ENCODE assay signal across 1 cellular context in the genomic region with DNA sequence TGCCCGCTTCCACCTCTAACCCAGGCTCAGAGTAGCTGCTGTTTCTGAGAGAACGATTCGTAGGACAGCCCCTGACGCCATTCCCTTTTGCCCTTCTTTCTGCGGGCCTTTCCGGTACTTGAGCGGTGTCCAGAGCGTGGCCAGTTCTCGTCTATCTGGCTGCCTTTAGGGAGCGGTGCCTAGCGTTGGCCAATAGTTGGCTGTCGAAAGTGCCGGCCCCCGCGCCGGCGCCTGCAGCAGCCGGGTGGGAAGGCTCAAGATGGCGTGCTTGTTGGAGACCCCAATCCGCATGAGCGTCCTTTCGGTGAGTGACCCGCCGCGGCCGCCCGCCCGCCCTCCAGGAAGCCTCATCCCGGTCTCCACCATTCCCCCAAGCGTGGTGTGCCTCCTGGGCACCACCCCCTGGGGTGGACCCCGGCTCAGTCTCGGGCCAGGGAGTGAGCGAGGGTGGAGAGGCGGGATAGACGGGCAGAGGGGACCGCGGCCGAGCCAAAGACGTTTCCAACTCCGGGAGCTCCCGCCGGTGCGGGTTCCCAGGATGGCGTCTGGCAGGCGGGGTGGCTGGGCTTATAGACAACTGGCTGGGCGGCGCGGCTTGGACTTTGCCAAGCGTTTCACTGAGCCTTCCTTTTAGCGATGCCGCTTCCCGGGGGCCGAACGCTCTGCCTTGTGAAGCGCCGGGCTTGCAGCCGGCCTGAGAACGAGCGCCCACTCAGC.
TF ChIP-seq lines count a peak whose summit lies in the region.

A gene with protein sequence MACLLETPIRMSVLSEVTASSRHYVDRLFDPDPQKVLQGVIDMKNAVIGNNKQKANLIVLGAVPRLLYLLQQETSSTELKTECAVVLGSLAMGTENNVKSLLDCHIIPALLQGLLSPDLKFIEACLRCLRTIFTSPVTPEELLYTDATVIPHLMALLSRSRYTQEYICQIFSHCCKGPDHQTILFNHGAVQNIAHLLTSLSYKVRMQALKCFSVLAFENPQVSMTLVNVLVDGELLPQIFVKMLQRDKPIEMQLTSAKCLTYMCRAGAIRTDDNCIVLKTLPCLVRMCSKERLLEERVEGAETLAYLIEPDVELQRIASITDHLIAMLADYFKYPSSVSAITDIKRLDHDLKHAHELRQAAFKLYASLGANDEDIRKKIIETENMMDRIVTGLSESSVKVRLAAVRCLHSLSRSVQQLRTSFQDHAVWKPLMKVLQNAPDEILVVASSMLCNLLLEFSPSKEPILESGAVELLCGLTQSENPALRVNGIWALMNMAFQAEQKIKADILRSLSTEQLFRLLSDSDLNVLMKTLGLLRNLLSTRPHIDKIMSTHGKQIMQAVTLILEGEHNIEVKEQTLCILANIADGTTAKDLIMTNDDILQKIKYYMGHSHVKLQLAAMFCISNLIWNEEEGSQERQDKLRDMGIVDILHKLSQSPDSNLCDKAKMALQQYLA (plus strand): TSS at position 6 of the 717 bp plus-strand sequence. CDS start 254 bp downstream, at position 260.

TF ChIP-seq in HepG2, 621 proteins besides CTCF, POLR2A, EP300 and RAD21 (continued from another document and continues in another):
- TF ChIP-seq, protein P1, sequence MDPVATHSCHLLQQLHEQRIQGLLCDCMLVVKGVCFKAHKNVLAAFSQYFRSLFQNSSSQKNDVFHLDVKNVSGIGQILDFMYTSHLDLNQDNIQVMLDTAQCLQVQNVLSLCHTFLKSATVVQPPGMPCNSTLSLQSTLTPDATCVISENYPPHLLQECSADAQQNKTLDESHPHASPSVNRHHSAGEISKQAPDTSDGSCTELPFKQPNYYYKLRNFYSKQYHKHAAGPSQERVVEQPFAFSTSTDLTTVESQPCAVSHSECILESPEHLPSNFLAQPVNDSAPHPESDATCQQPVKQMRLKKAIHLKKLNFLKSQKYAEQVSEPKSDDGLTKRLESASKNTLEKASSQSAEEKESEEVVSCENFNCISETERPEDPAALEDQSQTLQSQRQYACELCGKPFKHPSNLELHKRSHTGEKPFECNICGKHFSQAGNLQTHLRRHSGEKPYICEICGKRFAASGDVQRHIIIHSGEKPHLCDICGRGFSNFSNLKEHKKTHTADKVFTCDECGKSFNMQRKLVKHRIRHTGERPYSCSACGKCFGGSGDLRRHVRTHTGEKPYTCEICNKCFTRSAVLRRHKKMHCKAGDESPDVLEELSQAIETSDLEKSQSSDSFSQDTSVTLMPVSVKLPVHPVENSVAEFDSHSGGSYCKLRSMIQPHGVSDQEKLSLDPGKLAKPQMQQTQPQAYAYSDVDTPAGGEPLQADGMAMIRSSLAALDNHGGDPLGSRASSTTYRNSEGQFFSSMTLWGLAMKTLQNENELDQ (CRISPR knock-in tag; IDR thresholded peaks at IDR 0.05; ENCODE audit: borderline replicate concordance): no peak
- TF ChIP-seq MXD4 (CRISPR knock-in tag; IDR thresholded peaks at IDR 0.05) (no peak), RELA (CRISPR knock-in tag; IDR thresholded peaks at IDR 0.05) (no peak), ZBTB42 (CRISPR knock-in tag; IDR thresholded peaks at IDR 0.05) (no peak), NR1H2 (CRISPR knock-in tag; IDR thresholded peaks at IDR 0.05; ENCODE audit: borderline replicate concordance, low read depth) (no peak), JUND (CRISPR knock-in tag; IDR thresholded peaks at IDR 0.05) (no peak), ZMYM3 (CRISPR knock-in tag; IDR thresholded peaks at IDR 0.05) (no peak; the same call in 1 of the 2 replicates), ZFP37 (CRISPR knock-in tag; IDR thresholded peaks at IDR 0.05; ENCODE audit: borderline replicate concordance) (no peak), ZNF12 (CRISPR knock-in tag; IDR thresholded peaks at IDR 0.05) (no peak), ZNF7 (CRISPR knock-in tag; IDR thresholded peaks at IDR 0.05) (no peak), TMF1 (CRISPR knock-in tag; IDR thresholded peaks at IDR 0.05; ENCODE audit: low read depth) (peak; percentile 91), IRF2 (CRISPR knock-in tag; IDR thresholded peaks at IDR 0.05) (peak; percentile 75), ZBTB1 (CRISPR knock-in tag; IDR thresholded peaks at IDR 0.05; ENCODE audit: borderline replicate concordance) (no peak), MIXL1 (CRISPR knock-in tag; IDR thresholded peaks at IDR 0.05) (0 out of 2 replicates have a peak, but pooled peaks have one; percentile 21), JUNB (CRISPR knock-in tag; IDR thresholded peaks at IDR 0.05; ENCODE audit: borderline replicate concordance) (no peak), TOE1 (CRISPR knock-in tag; IDR thresholded peaks at IDR 0.05) (no peak), PAWR (CRISPR knock-in tag; IDR thresholded peaks at IDR 0.05; ENCODE audit: borderline replicate concordance) (no peak), U2AF1 (optimal IDR thresholded peaks at IDR 0.05; ENCODE audit: low read depth, low read length) (no peak), CC2D1A (CRISPR knock-in tag; IDR thresholded peaks at IDR 0.05) (no peak), CBX1 (IDR thresholded peaks at IDR 0.05; ENCODE audit: low read depth) (no peak), ZNF263 (CRISPR knock-in tag; IDR thresholded peaks at IDR 0.05) (0 out of 2 replicates have a peak, but pooled peaks have one; percentile 11), THAP11 (CRISPR knock-in tag; IDR thresholded peaks at IDR 0.05) (peak; percentile 87), MTA3 (CRISPR knock-in tag; IDR thresholded peaks at IDR 0.05) (no peak), ZNF460 (CRISPR knock-in tag; IDR thresholded peaks at IDR 0.05; ENCODE audit: borderline replicate concordance) (no peak), ZNF629 (CRISPR knock-in tag; conservative IDR thresholded peaks at IDR 0.05) (peak; percentile 33; the same call in 1 of the 2 replicates), ZNF562 (CRISPR knock-in tag; IDR thresholded peaks at IDR 0.05; ENCODE audit: borderline replicate concordance) (no peak)
- TF ChIP-seq, protein P2, sequence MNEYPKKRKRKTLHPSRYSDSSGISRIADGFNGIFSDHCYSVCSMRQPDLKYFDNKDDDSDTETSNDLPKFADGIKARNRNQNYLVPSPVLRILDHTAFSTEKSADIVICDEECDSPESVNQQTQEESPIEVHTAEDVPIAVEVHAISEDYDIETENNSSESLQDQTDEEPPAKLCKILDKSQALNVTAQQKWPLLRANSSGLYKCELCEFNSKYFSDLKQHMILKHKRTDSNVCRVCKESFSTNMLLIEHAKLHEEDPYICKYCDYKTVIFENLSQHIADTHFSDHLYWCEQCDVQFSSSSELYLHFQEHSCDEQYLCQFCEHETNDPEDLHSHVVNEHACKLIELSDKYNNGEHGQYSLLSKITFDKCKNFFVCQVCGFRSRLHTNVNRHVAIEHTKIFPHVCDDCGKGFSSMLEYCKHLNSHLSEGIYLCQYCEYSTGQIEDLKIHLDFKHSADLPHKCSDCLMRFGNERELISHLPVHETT (CRISPR knock-in tag; conservative IDR thresholded peaks at IDR 0.05): 0 out of 2 replicates have a peak, but pooled peaks have one; percentile 43
- TF ChIP-seq, protein P3, sequence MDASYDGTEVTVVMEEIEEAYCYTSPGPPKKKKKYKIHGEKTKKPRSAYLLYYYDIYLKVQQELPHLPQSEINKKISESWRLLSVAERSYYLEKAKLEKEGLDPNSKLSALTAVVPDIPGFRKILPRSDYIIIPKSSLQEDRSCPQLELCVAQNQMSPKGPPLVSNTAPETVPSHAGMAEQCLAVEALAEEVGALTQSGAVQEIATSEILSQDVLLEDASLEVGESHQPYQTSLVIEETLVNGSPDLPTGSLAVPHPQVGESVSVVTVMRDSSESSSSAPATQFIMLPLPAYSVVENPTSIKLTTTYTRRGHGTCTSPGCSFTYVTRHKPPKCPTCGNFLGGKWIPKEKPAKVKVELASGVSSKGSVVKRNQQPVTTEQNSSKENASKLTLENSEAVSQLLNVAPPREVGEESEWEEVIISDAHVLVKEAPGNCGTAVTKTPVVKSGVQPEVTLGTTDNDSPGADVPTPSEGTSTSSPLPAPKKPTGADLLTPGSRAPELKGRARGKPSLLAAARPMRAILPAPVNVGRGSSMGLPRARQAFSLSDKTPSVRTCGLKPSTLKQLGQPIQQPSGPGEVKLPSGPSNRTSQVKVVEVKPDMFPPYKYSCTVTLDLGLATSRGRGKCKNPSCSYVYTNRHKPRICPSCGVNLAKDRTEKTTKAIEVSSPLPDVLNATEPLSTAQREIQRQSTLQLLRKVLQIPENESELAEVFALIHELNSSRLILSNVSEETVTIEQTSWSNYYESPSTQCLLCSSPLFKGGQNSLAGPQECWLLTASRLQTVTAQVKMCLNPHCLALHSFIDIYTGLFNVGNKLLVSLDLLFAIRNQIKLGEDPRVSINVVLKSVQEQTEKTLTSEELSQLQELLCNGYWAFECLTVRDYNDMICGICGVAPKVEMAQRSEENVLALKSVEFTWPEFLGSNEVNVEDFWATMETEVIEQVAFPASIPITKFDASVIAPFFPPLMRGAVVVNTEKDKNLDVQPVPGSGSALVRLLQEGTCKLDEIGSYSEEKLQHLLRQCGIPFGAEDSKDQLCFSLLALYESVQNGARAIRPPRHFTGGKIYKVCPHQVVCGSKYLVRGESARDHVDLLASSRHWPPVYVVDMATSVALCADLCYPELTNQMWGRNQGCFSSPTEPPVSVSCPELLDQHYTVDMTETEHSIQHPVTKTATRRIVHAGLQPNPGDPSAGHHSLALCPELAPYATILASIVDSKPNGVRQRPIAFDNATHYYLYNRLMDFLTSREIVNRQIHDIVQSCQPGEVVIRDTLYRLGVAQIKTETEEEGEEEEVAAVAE (CRISPR knock-in tag; IDR thresholded peaks at IDR 0.05; ENCODE audit: borderline replicate concordance): no peak
- TF ChIP-seq, protein P4, sequence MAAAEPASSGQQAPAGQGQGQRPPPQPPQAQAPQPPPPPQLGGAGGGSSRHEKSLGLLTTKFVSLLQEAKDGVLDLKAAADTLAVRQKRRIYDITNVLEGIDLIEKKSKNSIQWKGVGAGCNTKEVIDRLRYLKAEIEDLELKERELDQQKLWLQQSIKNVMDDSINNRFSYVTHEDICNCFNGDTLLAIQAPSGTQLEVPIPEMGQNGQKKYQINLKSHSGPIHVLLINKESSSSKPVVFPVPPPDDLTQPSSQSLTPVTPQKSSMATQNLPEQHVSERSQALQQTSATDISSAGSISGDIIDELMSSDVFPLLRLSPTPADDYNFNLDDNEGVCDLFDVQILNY (CRISPR knock-in tag; conservative IDR thresholded peaks at IDR 0.05): no peak
- TF ChIP-seq, protein P5, sequence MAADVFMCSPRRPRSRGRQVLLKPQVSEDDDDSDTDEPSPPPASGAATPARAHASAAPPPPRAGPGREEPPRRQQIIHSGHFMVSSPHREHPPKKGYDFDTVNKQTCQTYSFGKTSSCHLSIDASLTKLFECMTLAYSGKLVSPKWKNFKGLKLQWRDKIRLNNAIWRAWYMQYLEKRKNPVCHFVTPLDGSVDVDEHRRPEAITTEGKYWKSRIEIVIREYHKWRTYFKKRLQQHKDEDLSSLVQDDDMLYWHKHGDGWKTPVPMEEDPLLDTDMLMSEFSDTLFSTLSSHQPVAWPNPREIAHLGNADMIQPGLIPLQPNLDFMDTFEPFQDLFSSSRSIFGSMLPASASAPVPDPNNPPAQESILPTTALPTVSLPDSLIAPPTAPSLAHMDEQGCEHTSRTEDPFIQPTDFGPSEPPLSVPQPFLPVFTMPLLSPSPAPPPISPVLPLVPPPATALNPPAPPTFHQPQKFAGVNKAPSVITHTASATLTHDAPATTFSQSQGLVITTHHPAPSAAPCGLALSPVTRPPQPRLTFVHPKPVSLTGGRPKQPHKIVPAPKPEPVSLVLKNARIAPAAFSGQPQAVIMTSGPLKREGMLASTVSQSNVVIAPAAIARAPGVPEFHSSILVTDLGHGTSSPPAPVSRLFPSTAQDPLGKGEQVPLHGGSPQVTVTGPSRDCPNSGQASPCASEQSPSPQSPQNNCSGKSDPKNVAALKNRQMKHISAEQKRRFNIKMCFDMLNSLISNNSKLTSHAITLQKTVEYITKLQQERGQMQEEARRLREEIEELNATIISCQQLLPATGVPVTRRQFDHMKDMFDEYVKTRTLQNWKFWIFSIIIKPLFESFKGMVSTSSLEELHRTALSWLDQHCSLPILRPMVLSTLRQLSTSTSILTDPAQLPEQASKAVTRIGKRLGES (CRISPR knock-in tag; IDR thresholded peaks at IDR 0.05; ENCODE audit: borderline replicate concordance): no peak
- TF ChIP-seq, protein P6, sequence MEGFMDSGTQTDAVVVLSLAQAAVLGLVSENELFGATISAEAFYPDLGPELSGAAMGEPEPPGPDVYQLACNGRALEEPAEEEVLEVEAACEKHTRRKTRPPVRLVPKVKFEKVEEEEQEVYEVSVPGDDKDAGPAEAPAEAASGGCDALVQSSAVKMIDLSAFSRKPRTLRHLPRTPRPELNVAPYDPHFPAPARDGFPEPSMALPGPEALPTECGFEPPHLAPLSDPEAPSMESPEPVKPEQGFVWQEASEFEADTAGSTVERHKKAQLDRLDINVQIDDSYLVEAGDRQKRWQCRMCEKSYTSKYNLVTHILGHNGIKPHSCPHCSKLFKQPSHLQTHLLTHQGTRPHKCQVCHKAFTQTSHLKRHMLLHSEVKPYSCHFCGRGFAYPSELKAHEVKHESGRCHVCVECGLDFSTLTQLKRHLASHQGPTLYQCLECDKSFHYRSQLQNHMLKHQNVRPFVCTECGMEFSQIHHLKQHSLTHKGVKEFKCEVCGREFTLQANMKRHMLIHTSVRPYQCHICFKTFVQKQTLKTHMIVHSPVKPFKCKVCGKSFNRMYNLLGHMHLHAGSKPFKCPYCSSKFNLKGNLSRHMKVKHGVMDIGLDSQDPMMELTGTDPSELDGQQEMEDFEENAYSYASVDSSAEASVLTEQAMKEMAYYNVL (CRISPR knock-in tag; IDR thresholded peaks at IDR 0.05; ENCODE audit: borderline replicate concordance): no peak
- TF ChIP-seq, protein P7, sequence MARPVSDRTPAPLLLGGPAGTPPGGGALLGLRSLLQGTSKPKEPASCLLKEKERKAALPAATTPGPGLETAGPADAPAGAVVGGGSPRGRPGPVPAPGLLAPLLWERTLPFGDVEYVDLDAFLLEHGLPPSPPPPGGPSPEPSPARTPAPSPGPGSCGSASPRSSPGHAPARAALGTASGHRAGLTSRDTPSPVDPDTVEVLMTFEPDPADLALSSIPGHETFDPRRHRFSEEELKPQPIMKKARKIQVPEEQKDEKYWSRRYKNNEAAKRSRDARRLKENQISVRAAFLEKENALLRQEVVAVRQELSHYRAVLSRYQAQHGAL (CRISPR knock-in tag; IDR thresholded peaks at IDR 0.05; ENCODE audit: not compliant biosample characterization): no peak
- TF ChIP-seq, protein P8, sequence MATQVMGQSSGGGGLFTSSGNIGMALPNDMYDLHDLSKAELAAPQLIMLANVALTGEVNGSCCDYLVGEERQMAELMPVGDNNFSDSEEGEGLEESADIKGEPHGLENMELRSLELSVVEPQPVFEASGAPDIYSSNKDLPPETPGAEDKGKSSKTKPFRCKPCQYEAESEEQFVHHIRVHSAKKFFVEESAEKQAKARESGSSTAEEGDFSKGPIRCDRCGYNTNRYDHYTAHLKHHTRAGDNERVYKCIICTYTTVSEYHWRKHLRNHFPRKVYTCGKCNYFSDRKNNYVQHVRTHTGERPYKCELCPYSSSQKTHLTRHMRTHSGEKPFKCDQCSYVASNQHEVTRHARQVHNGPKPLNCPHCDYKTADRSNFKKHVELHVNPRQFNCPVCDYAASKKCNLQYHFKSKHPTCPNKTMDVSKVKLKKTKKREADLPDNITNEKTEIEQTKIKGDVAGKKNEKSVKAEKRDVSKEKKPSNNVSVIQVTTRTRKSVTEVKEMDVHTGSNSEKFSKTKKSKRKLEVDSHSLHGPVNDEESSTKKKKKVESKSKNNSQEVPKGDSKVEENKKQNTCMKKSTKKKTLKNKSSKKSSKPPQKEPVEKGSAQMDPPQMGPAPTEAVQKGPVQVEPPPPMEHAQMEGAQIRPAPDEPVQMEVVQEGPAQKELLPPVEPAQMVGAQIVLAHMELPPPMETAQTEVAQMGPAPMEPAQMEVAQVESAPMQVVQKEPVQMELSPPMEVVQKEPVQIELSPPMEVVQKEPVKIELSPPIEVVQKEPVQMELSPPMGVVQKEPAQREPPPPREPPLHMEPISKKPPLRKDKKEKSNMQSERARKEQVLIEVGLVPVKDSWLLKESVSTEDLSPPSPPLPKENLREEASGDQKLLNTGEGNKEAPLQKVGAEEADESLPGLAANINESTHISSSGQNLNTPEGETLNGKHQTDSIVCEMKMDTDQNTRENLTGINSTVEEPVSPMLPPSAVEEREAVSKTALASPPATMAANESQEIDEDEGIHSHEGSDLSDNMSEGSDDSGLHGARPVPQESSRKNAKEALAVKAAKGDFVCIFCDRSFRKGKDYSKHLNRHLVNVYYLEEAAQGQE (IDR thresholded peaks at IDR 0.05; ENCODE audit: borderline replicate concordance in 1 of 2, low read depth in 1 of 2, low read length in 2 of 2): no peak
